Comparison of ENCODE assay signal across 2 cellular contexts in the genomic region with DNA sequence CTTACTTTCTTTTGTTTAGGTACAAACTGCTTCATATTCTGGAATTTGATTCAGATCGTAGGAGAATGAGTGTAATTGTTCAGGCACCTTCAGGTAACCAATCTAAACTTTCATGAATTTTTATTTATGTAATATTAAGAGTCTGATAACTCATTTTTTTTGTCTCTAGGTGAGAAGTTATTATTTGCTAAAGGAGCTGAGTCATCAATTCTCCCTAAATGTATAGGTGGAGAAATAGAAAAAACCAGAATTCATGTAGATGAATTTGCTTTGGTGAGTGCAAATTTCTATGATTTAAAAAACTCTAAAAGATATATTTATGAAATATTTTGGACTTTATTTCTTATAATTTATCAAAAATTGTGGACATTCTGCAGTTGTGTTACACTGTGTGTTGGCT.
A peak's percentile ranks its signal among the peaks of the same experiment; 100 is the strongest.
TF ChIP-seq lines count a peak whose summit lies in the region.

No MANE protein-coding gene starts in this region.

TF ChIP-seq in HepG2, 621 proteins besides CTCF, POLR2A, EP300 and RAD21:
- TF ChIP-seq ZNF24 (IDR thresholded peaks at IDR 0.05) (no peak), PHF20 (CRISPR knock-in tag; IDR thresholded peaks at IDR 0.05) (no peak), ZNF704 (CRISPR knock-in tag; IDR thresholded peaks at IDR 0.05; ENCODE audit: borderline replicate concordance) (no peak), MBNL3 (CRISPR knock-in tag; conservative IDR thresholded peaks at IDR 0.05) (no peak), TAF15 (IDR thresholded peaks at IDR 0.05; ENCODE audit: low read depth, low read length, poor library complexity, severe bottlenecking) (no peak), MAFF (IDR thresholded peaks at IDR 0.05; ENCODE audit: low read depth, low read length) (peak; percentile 97), MAFK (conservative IDR thresholded peaks at IDR 0.05 in 1 of 2, IDR thresholded peaks at IDR 0.05 in 1 of 2; ENCODE audit: low read length in 2 of 2) (peak; percentile 94 to 98), ETS1 (CRISPR knock-in tag; IDR thresholded peaks at IDR 0.05) (no peak), ZNF646 (CRISPR knock-in tag; IDR thresholded peaks at IDR 0.05) (no peak), ZNF510 (CRISPR knock-in tag; IDR thresholded peaks at IDR 0.05; ENCODE audit: low read depth) (no peak), ZNF768 (CRISPR knock-in tag; IDR thresholded peaks at IDR 0.05) (no peak), ZFX (CRISPR knock-in tag; IDR thresholded peaks at IDR 0.05; ENCODE audit: low read depth) (no peak), MXI1 (IDR thresholded peaks at IDR 0.05; ENCODE audit: borderline replicate concordance, low read depth, low read length) (no peak), TAF1 (CRISPR knock-in tag; IDR thresholded peaks at IDR 0.05) (no peak), FOXM1 (CRISPR knock-in tag; IDR thresholded peaks at IDR 0.05) (no peak)
- TF ChIP-seq, protein P1, sequence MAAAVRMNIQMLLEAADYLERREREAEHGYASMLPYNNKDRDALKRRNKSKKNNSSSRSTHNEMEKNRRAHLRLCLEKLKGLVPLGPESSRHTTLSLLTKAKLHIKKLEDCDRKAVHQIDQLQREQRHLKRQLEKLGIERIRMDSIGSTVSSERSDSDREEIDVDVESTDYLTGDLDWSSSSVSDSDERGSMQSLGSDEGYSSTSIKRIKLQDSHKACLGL (CRISPR knock-in tag; IDR thresholded peaks at IDR 0.05): no peak

TF ChIP-seq in H1, 55 proteins besides CTCF, POLR2A, EP300 and RAD21:
- TF ChIP-seq CBX8 (IDR thresholded peaks at IDR 0.05; ENCODE audit: borderline replicate concordance, low read depth, low read length) (no peak), MAFK (IDR thresholded peaks at IDR 0.05; ENCODE audit: low read depth, low read length) (peak; percentile 90), ATF2 (IDR thresholded peaks at IDR 0.05; ENCODE audit: low read length) (no peak)
